10 cellular contexts compared by ENCODE assay signal in the genomic region with DNA sequence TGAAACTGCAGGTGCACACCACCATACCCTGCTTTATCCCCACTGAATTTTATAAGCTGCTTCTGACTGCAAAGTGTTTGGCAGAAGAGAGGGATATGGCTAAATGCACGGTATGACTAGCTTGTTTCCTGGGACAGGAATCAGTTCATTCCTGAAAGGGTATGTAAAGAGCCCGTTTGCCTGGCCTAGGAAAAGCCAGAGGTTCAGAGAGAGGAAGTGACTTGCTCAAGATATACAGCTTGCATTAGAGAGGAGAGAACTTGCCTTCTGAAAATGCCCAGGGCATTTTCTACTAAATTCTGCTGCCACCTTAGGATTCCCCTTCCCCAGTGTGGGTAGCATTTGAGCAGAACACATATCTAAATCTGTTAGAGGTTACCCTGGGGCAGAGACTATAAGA. TPM values are rescaled to one million over a fixed set of nuclear protein-coding genes. Genes with fewer than 3 reads are reported as not detected.
DNase-seq lines count a peak whose midpoint lies in the region; ATAC-seq lines count a peak whose summit lies in the region.
"Had no signal": no experiment of that assay in that cellular context is flagged by ENCODE, and none has a peak within 500 bp of the region (broad histone marks: within the 10 kb centered on the region; RNA-seq: fewer than 3 reads in every experiment).

No MANE protein-coding gene starts in this region.

- H3K36me3 Mint-ChIP-seq in activated T-cell treated with anti-CD3 and anti-CD28 coated beads, Interleukin-2, amount 50 U/mL, for 24 hours (ENCODE audit: low read depth): no peaks in the 10 kb centered on the region
- H3K36me3 Mint-ChIP-seq: stimulated activated effector memory CD8-positive, alpha-beta T cell treated with anti-CD3 and anti-CD28 coated beads, Interleukin-12 subunit alpha, Interleukin-12 subunit beta, amount 100 ng/mL, for 72 hours had no signal

- DNase-seq in SKM-1 treated with dmso at 0.1 percent for 144 hours (lab: John Stamatoyannopoulos, UW; ENCODE audit: unreplicated experiment) (peak; percentile 32), left colon (no peak), NCI-H1105 (lab: John Stamatoyannopoulos, UW) (no peak), NCI-H82 (lab: John Stamatoyannopoulos, UW) (no peak)
- no peak for DNase-seq in activated T-cell treated with anti-CD3 and anti-CD28 coated beads, Interleukin-2, amount 50 U/mL, for 24 hours
- DNase-seq in activated CD4-positive, alpha-beta T cell treated with anti-CD3 and anti-CD28 coated beads, Interleukin-2, amount 50 U/mL, for 48 hours: no peak

- H2AFZ ChIP-seq in ACC112 (ENCODE audit: low read length, unreplicated experiment): peak overlapping the region; percentile 74

- peak; percentile 12 for ATAC-seq in HG02623 (IDR thresholded peaks at IDR 0.05; ENCODE audit: unreplicated experiment)
- ATAC-seq in left colon: peak; percentile 18
- ATAC-seq: stimulated activated effector memory CD8-positive, alpha-beta T cell treated with anti-CD3 and anti-CD28 coated beads, Interleukin-12 subunit alpha, Interleukin-12 subunit beta, amount 100 ng/mL, for 72 hours had no signal

- H3K27me3 Mint-ChIP-seq in activated T-cell treated with anti-CD3 and anti-CD28 coated beads, Interleukin-2, amount 50 U/mL, for 24 hours: peaks cover 6% of the 10 kb centered on the region

- no peaks in the 10 kb centered on the region for H3K79me2 ChIP-seq in ACC112 (ENCODE audit: control insufficient read depth, insufficient read depth, low read length, unreplicated experiment)

- no peaks in the 10 kb centered on the region for H3K27me3 ChIP-seq in ACC112 (ENCODE audit: insufficient read depth, low read length)
- H3K27me3 ChIP-seq: BLaER1 treated with 17β-estradiol and CSF1 and Interleukin-3, amounts not matched to agents 10 nM and 100 nM had no signal

- no peaks in the 10 kb centered on the region for H3K9me3 Mint-ChIP-seq in activated T-cell treated with anti-CD3 and anti-CD28 coated beads, Interleukin-2, amount 50 U/mL, for 24 hours
- H3K9me3 Mint-ChIP-seq: stimulated activated effector memory CD8-positive, alpha-beta T cell treated with anti-CD3 and anti-CD28 coated beads, Interleukin-12 subunit alpha, Interleukin-12 subunit beta, amount 100 ng/mL, for 72 hours had no signal

- H3K4me3 ChIP-seq in ACC112 (ENCODE audit: low read depth, low read length): peak overlapping the region; percentile 61
- H3K4me3 ChIP-seq: BLaER1 treated with 17β-estradiol and CSF1 and Interleukin-3, amounts not matched to agents 10 nM and 100 nM had no signal

- H3K4me1 ChIP-seq in ACC112 (ENCODE audit: control insufficient read depth, insufficient read depth, low read length, unreplicated experiment): peaks cover 19% of the 10 kb centered on the region

- no peak overlapping the region for H3K4me3 Mint-ChIP-seq in activated T-cell treated with anti-CD3 and anti-CD28 coated beads, Interleukin-2, amount 50 U/mL, for 24 hours
- H3K4me3 Mint-ChIP-seq: stimulated activated effector memory CD8-positive, alpha-beta T cell treated with anti-CD3 and anti-CD28 coated beads, Interleukin-12 subunit alpha, Interleukin-12 subunit beta, amount 100 ng/mL, for 72 hours had no signal

- intact Hi-C loops in left colon (cut with DNase I, micrococcal nuclease): no loop called here

- H3K36me3 ChIP-seq in ACC112 (ENCODE audit: insufficient read depth, low read length): no peaks in the 10 kb centered on the region
- H3K36me3 ChIP-seq: BLaER1 treated with 17β-estradiol and CSF1 and Interleukin-3, amounts not matched to agents 10 nM and 100 nM had no signal

- peaks cover 10% of the 10 kb centered on the region for H3K4me1 Mint-ChIP-seq in activated T-cell treated with anti-CD3 and anti-CD28 coated beads, Interleukin-2, amount 50 U/mL, for 24 hours (ENCODE audit: low read depth)
- H3K4me1 Mint-ChIP-seq: stimulated activated effector memory CD8-positive, alpha-beta T cell treated with anti-CD3 and anti-CD28 coated beads, Interleukin-12 subunit alpha, Interleukin-12 subunit beta, amount 100 ng/mL, for 72 hours had no signal

- peak overlapping the region; percentile 51 for H3K27ac ChIP-seq in ACC112 (ENCODE audit: low read depth, low read length)

- H3K27ac Mint-ChIP-seq in activated T-cell treated with anti-CD3 and anti-CD28 coated beads, Interleukin-2, amount 50 U/mL, for 24 hours: no peak overlapping the region
- H3K27ac Mint-ChIP-seq: stimulated activated effector memory CD8-positive, alpha-beta T cell treated with anti-CD3 and anti-CD28 coated beads, Interleukin-12 subunit alpha, Interleukin-12 subunit beta, amount 100 ng/mL, for 72 hours had no signal

RNA-seq across cellular contexts. Expression of a gene that starts 0.7 kb away (rescaled TPM):
- total RNA-seq in left colon: 10 to 100 TPM; 12.2 to 20.3 TPM
